Comparison of ENCODE assay signal across 19 cellular contexts in the genomic region with DNA sequence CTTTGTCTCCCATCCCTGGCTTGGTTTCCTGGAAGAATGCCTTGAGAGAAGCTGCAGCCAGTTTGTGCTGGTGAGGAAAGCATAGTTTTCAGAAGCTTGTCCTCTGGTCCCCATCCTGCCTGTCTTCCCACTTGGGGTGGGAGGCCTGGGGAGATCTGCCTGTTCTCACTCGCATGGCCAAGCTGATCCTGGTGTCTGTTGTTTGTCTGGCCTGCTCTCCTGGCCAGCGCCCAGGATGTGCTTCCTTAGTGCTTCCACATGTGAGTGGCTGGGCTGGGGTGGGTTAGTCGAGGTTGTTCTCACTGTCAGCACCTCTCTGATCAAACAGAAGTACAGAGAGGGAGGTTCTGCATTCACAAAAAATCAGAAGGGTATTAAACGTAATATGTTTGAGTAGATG. TPM values are rescaled to one million over a fixed set of nuclear protein-coding genes. Genes with fewer than 3 reads are reported as not detected.
DNase-seq lines count a peak whose midpoint lies in the region; ATAC-seq, FAIRE-seq and TF ChIP-seq lines count a peak whose summit lies in the region.
"Had no signal": no experiment of that assay in that cellular context is flagged by ENCODE, and none has a peak within 500 bp of the region (broad histone marks: within the 10 kb centered on the region; RNA-seq: fewer than 3 reads in every experiment).

No MANE protein-coding gene starts in this region.

- no peak for TF ChIP-seq CTCF in A549 (IDR thresholded peaks at IDR 0.05)

- H3K27ac Mint-ChIP-seq in activated naive CD4-positive, alpha-beta T cell treated with anti-CD3 and anti-CD28 coated beads, Interleukin-2, amount 50 U/mL, for 72 hours: no peak overlapping the region
- H3K27ac Mint-ChIP-seq: activated B cell treated with CpG ODN at 0.5 μM for 24 hours; CD4-positive, alpha-beta memory T cell; mesothelial cell of epicardium; T-cell had no signal

- no peaks in the 10 kb centered on the region for H3K36me3 Mint-ChIP-seq in activated naive CD4-positive, alpha-beta T cell treated with anti-CD3 and anti-CD28 coated beads, Interleukin-2, amount 50 U/mL, for 72 hours
- H3K36me3 Mint-ChIP-seq: CD4-positive, alpha-beta memory T cell; mesothelial cell of epicardium; T-cell had no signal

- CTCF ChIA-PET in A549 (lab: Yijun Ruan, JAX): interaction anchor here (0.6 kb wide), 1 partner anchor 129 kb away, joined by 3 read pairs; no protein-coding TSS in a partner anchor

- H3K4me1 ChIP-seq in A549: peaks cover 44% of the 10 kb centered on the region

- H3K27ac ChIP-seq in A549: peak overlapping the region in 1 of 2 experiments; percentile 67; a peak in 4 of 6 replicates
- H3K27ac ChIP-seq: dorsolateral prefrontal cortex had no signal

- H3K9me3 ChIP-seq in A549 (no peaks in the 10 kb centered on the region), MG63 (no peaks in the 10 kb centered on the region)

- TF ChIP-seq EP300 in A549 (IDR thresholded peaks at IDR 0.05): no peak

- no peaks in the 10 kb centered on the region for H3K36me3 ChIP-seq in MG63

- TF ChIP-seq RAD21 in A549 (conservative IDR thresholded peaks at IDR 0.05 in 1 of 2, IDR thresholded peaks at IDR 0.05 in 1 of 2): no peak

- no peak for FAIRE-seq in A549 (lab: Jason Lieb, UNC)
- no peak for FAIRE-seq in GM19239 (lab: Jason Lieb, UNC)

- 47% methylated on average over 4 of the region's 4 CpGs for WGBS in A549 (ENCODE audit: missing lambda C conversion rate)

- no peak for DNase-seq in A549 (ENCODE audit: low read depth in 1 of 2, low spot score in 1 of 2)
- peak; percentile 26 for DNase-seq in MG63
- peak; percentile 86 for DNase-seq in Right ventricle myocardium superior
- peak; percentile 52 for DNase-seq in mucosa of gallbladder (ENCODE audit: low spot score)
- DNase-seq in NCI-H345 (lab: John Stamatoyannopoulos, UW): no peak
- no peak for DNase-seq in activated naive CD4-positive, alpha-beta T cell treated with anti-CD3 and anti-CD28 coated beads, Interleukin-2, amount 50 U/mL, for 72 hours (ENCODE audit: low spot score in 2 of 2)
- DNase-seq in GM19239 (ENCODE audit: insufficient read length, low spot score): no peak
- DNase-seq in NOMO-1 treated with dmso at 0.1 percent for 144 hours (lab: John Stamatoyannopoulos, UW; ENCODE audit: unreplicated experiment): no peak
- DNase-seq: activated B cell treated with CpG ODN at 0.5 μM for 24 hours; activated gamma-delta T cell; CD4-positive, alpha-beta memory T cell; dorsolateral prefrontal cortex; GDM1; NCI-H187; NCI-H524 treated with DMSO at 0.1 percent for 48 hours; stimulated activated CD4-positive, alpha-beta T cell treated with anti-CD3 and anti-CD28 coated beads, Interleukin-12 subunit alpha, Interleukin-12 subunit beta, amount 100 ng/mL, for 4 hours; substantia nigra; T-cell had no signal

- intact Hi-C loops in Right ventricle myocardium superior (cut with DNase I): no loop called here

- H3K4me3 ChIP-seq in A549 (no peak overlapping the region), MG63 (no peak overlapping the region)

- TF ChIP-seq POLR2A in A549 (IDR thresholded peaks at IDR 0.05; ENCODE audit: low read length): no peak

- POLR2A ChIA-PET in A549 (lab: Yijun Ruan, JAX): no interaction called here

- ATAC-seq in A549 (peak in 1 of 2 experiments; percentile 45; a peak in 2 of 6 replicates), Right ventricle myocardium superior (ENCODE audit: poor library complexity) (peak; percentile 89)
- ATAC-seq in activated naive CD4-positive, alpha-beta T cell treated with anti-CD3 and anti-CD28 coated beads, Interleukin-2, amount 50 U/mL, for 72 hours: no peak
- ATAC-seq: T-cell had no signal

- no peaks in the 10 kb centered on the region for H3K27me3 ChIP-seq in MG63

- peaks cover 3 to 6% of the 10 kb centered on the region in 2 donors for H3K9me3 Mint-ChIP-seq in activated naive CD4-positive, alpha-beta T cell treated with anti-CD3 and anti-CD28 coated beads, Interleukin-2, amount 50 U/mL, for 72 hours
- H3K9me3 Mint-ChIP-seq: activated B cell treated with CpG ODN at 0.5 μM for 24 hours, mesothelial cell of epicardium had no signal

- H3K4me2 ChIP-seq in A549: peak overlapping the region; percentile 66

TF ChIP-seq in A549, 52 proteins besides CTCF, POLR2A, EP300 and RAD21:
- TF ChIP-seq SMC3 (IDR thresholded peaks at IDR 0.05): no peak
- TF ChIP-seq, protein P1, sequence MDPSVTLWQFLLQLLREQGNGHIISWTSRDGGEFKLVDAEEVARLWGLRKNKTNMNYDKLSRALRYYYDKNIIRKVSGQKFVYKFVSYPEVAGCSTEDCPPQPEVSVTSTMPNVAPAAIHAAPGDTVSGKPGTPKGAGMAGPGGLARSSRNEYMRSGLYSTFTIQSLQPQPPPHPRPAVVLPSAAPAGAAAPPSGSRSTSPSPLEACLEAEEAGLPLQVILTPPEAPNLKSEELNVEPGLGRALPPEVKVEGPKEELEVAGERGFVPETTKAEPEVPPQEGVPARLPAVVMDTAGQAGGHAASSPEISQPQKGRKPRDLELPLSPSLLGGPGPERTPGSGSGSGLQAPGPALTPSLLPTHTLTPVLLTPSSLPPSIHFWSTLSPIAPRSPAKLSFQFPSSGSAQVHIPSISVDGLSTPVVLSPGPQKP (IDR thresholded peaks at IDR 0.05; ENCODE audit: low read depth, low read length): no peak
- no peak for TF ChIP-seq SREBF2 (IDR thresholded peaks at IDR 0.05)
- TF ChIP-seq, protein P2, sequence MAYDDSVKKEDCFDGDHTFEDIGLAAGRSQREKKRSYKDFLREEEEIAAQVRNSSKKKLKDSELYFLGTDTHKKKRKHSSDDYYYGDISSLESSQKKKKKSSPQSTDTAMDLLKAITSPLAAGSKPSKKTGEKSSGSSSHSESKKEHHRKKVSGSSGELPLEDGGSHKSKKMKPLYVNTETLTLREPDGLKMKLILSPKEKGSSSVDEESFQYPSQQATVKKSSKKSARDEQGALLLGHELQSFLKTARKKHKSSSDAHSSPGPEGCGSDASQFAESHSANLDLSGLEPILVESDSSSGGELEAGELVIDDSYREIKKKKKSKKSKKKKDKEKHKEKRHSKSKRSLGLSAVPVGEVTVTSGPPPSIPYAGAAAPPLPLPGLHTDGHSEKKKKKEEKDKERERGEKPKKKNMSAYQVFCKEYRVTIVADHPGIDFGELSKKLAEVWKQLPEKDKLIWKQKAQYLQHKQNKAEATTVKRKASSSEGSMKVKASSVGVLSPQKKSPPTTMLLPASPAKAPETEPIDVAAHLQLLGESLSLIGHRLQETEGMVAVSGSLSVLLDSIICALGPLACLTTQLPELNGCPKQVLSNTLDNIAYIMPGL (CRISPR knock-in tag; IDR thresholded peaks at IDR 0.05; ENCODE audit: borderline replicate concordance): no peak
- no peak for TF ChIP-seq RARB (CRISPR knock-in tag; IDR thresholded peaks at IDR 0.05)
- no peak for TF ChIP-seq ZC3H11A (IDR thresholded peaks at IDR 0.05)
- TF ChIP-seq HEYL (CRISPR knock-in tag; IDR thresholded peaks at IDR 0.05): no peak
- no peak for TF ChIP-seq RNF2 (IDR thresholded peaks at IDR 0.05; ENCODE audit: borderline replicate concordance, low read depth)
- TF ChIP-seq, protein P3, sequence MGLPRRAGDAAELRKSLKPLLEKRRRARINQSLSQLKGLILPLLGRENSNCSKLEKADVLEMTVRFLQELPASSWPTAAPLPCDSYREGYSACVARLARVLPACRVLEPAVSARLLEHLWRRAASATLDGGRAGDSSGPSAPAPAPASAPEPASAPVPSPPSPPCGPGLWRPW (IDR thresholded peaks at IDR 0.05): no peak
- no peak for TF ChIP-seq RCOR1 (IDR thresholded peaks at IDR 0.05; ENCODE audit: low read depth, low read length)
- TF ChIP-seq HDAC2 (IDR thresholded peaks at IDR 0.05): no peak
- TF ChIP-seq MAFK (IDR thresholded peaks at IDR 0.05; ENCODE audit: partially characterized antibody): no peak
- no peak for TF ChIP-seq CHD2 (IDR thresholded peaks at IDR 0.05; ENCODE audit: low read length, partially characterized antibody)
- TF ChIP-seq, protein P4, sequence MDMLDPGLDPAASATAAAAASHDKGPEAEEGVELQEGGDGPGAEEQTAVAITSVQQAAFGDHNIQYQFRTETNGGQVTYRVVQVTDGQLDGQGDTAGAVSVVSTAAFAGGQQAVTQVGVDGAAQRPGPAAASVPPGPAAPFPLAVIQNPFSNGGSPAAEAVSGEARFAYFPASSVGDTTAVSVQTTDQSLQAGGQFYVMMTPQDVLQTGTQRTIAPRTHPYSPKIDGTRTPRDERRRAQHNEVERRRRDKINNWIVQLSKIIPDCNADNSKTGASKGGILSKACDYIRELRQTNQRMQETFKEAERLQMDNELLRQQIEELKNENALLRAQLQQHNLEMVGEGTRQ (IDR thresholded peaks at IDR 0.05): no peak
- TF ChIP-seq CBX8 (IDR thresholded peaks at IDR 0.05): no peak
- no peak for TF ChIP-seq KDM1A (IDR thresholded peaks at IDR 0.05; ENCODE audit: low read depth)
- no peak for TF ChIP-seq RFX5 (IDR thresholded peaks at IDR 0.05)
- TF ChIP-seq ZNF302 (CRISPR knock-in tag; IDR thresholded peaks at IDR 0.05): no peak

RNA-seq across cellular contexts. Expression of a gene that starts 49.5 kb away (rescaled TPM):
- polyA plus RNA-seq in A549 (2011; rRNA removed) (199 and 236 TPM in 2 replicates), A549 (2017; fragmentation: RNase III; extraction: RNeasy Plus Mini Kit Qiagen cat#74134 plus additional on column Dnase treatment) (39.3 to 44.5 TPM (median 43.5 TPM) in 3 replicates)
- polyA plus RNA-seq in A549 (2012; cell fraction: cytosol; rRNA removed): 55.6 and 62.1 TPM in 2 replicates
- 105 and 131 TPM in 2 replicates for polyA plus RNA-seq in A549 (2012; cell fraction: nucleus; rRNA removed)
- 166 and 179 TPM in 2 replicates for polyA minus RNA-seq in A549 (2011; rRNA and poly(A)+ RNA removed)
- 13.2 and 57.7 TPM in 2 replicates for total RNA-seq in MG63 (2014; rRNA removed; shearing (Covaris generic); ENCODE audit: low replicate concordance)
- total RNA-seq in Right ventricle myocardium superior (101 TPM), mucosa of gallbladder (61.5 TPM)
- total RNA-seq in activated naive CD4-positive, alpha-beta T cell treated with anti-CD3 and anti-CD28 coated beads, Interleukin-2, amount 50 U/mL, for 72 hours: 1 to 10 TPM; 1.7 to 2.8 TPM

Comparison
In these comparisons a context has a peak if more than half of its experiments do, and no peak if none do; other contexts are left out.
1. DNase-seq: peak in MG63 (single experiment), Right ventricle myocardium superior (single experiment) and mucosa of gallbladder (single experiment); none in A549 (0 of 2), NCI-H345 (single experiment), activated naive CD4-positive, alpha-beta T cell treated with anti-CD3 and anti-CD28 coated beads, Interleukin-2, amount 50 U/mL, for 72 hours (0 of 2), GM19239 (single experiment) and NOMO-1 treated with dmso at 0.1 percent for 144 hours (single experiment).